11 cellular contexts compared by ENCODE assay signal in the genomic region with DNA sequence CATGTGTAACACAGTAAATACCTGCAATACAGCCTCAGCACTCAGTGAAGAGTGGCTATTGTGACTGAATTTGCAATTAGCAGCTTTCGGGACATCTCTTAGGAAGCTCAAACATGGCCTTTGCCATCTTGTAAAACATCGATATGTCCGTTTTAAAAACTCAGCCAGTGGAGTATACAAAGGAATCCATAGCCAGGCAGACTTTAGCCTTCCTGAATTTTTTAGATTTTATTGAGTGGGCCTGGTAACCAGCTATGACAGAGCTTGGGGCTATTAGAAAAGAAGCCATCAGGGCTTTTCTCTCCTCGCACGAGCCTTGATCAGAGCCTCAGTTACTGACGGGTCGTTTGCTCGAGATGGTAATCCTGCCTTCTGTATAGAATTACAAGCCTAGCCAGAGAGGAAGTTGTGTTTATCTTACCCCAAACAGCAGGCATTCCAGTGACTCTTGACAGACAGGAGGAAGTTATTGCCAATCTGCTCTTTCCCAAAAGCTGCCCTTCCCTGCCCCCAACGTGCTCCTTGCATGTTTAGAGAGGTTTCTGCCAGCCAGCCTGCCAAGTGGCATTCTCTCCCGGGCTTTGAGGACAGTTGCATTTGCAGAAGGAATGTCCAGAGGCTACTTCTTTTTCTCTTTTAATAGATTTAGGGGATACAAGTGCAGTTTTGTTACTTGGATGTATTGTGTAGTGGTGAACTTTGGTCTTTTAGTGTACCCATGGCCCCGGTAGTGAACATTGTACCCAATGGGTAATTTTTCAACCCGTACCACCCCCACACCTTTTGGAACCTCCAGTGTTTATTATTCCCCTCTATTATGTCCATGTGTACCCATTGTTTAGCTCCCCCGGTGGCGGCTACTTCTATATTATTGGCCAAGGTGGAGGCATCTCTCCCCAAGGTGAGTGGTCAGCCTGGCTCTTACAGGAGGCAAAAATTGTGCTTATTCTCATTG. TPM values are rescaled to one million over a fixed set of nuclear protein-coding genes. Genes with fewer than 3 reads are reported as not detected.
DNase-seq lines count a peak whose midpoint lies in the region; ATAC-seq and TF ChIP-seq lines count a peak whose summit lies in the region.
"Had no signal": no experiment of that assay in that cellular context is flagged by ENCODE, and none has a peak within 500 bp of the region (broad histone marks: within the 10 kb centered on the region; RNA-seq: fewer than 3 reads in every experiment).

No MANE protein-coding gene starts in this region.

- H3K79me2 ChIP-seq in SK-N-SH (ENCODE audit: insufficient read depth) (no peaks in the 10 kb centered on the region), trophoblast cell (ENCODE audit: control insufficient read depth, insufficient read depth, low read length, poor library complexity) (no peaks in the 10 kb centered on the region)

- CTCF ChIA-PET in SK-N-SH (lab: Yijun Ruan, JAX): interaction anchor here (0.7 to 3.1 kb wide), 12 partner anchors 8 to 183 kb away, joined by 3 to 14 read pairs (median 4); no protein-coding TSS in a partner anchor

- H3K4me1 Mint-ChIP-seq in natural killer cell treated with Interleukin-12 subunit alpha and Interleukin-12 subunit beta and Interleukin-15 and Interleukin-18, amount 100 ng/mL, for 72 hours (ENCODE audit: low read depth in 2 of 2): peaks cover 12 to 34% of the 10 kb centered on the region in 2 donors

- no peak overlapping the region for H3K27ac Mint-ChIP-seq in natural killer cell treated with Interleukin-12 subunit alpha and Interleukin-12 subunit beta and Interleukin-15 and Interleukin-18, amount 100 ng/mL, for 72 hours

- no peak overlapping the region; the same call in 1 of the 2 replicates for H3K4me2 ChIP-seq in SK-N-SH
- no peak overlapping the region for H3K4me2 ChIP-seq in trophoblast cell (ENCODE audit: low read length)

- no peak overlapping the region for H2BK5ac ChIP-seq in trophoblast cell (ENCODE audit: low read depth, low read length, poor library complexity)

- H4K91ac ChIP-seq in trophoblast cell (ENCODE audit: low read depth, low read length): no peak overlapping the region

- no peak for TF ChIP-seq RAD21 in SK-N-SH (IDR thresholded peaks at IDR 0.05; ENCODE audit: low read length)

- no peak overlapping the region for H4K12ac ChIP-seq in trophoblast cell (ENCODE audit: low read depth, low read length)

- peaks cover 0 to 38% of the 10 kb centered on the region in 2 experiments; a peak in 2 of 4 replicates for H3K4me1 ChIP-seq in SK-N-SH (ENCODE audit: control insufficient read depth in 1 of 2, insufficient read depth in 2 of 2, low read depth in 1 of 2, low read length in 1 of 2)
- peaks cover 33% of the 10 kb centered on the region for H3K4me1 ChIP-seq in cardiac muscle cell (ENCODE audit: low read depth)
- H3K4me1 ChIP-seq in trophoblast cell (ENCODE audit: control insufficient read depth in 1 of 2, insufficient read depth in 2 of 2, low read length in 2 of 2): peaks cover 4% of the 10 kb centered on the region in 2 experiments

- no peaks in the 10 kb centered on the region for H4K20me1 ChIP-seq in SK-N-SH (ENCODE audit: insufficient read depth)

- no peaks in the 10 kb centered on the region for H3K36me3 ChIP-seq in SK-N-SH (replicated peaks in 1 of 2; ENCODE audit: control insufficient read depth in 1 of 2, insufficient read depth in 2 of 2, low read length in 1 of 2)
- H3K36me3 ChIP-seq in cardiac muscle cell: no peaks in the 10 kb centered on the region
- no peaks in the 10 kb centered on the region for H3K36me3 ChIP-seq in trophoblast cell (ENCODE audit: control insufficient read depth in 1 of 2, insufficient read depth in 2 of 2, low read length in 2 of 2)

- H3K27ac ChIP-seq in SK-N-SH (ENCODE audit: low read depth in 2 of 2, low read length in 1 of 2) (peak overlapping the region in 1 of 2 experiments; percentile 71; a peak in 1 of 4 replicates), cardiac muscle cell (peak overlapping the region; percentile 27), trophoblast cell (ENCODE audit: low read depth, low read length) (no peak overlapping the region)

- DNase-seq in H4 (ENCODE audit: low spot score) (peak; percentile 31), SK-N-SH (no peak), cardiac muscle cell (ENCODE audit: low read depth in 1 of 2, low spot score in 1 of 2) (peak in 1 of 2 donors; percentile 38), trophoblast cell (peak in 1 of 2 donors; percentile 2), NCI-H446 treated with DMSO at 0.1 percent for 48 hours (lab: John Stamatoyannopoulos, UW) (no peak)
- DNase-seq in activated T-cell treated with anti-CD3 and anti-CD28 coated beads, Interleukin-2, amount 50 U/mL, for 48 hours: no peak
- DNase-seq in stimulated activated CD4-positive, alpha-beta T cell treated with anti-CD3 and anti-CD28 coated beads, Interleukin-1b, Interleukin-23, amount 100 ng/mL, for 48 hours: no peak
- DNase-seq in natural killer cell treated with Interleukin-12 subunit alpha and Interleukin-12 subunit beta and Interleukin-15 and Interleukin-18, amount 100 ng/mL, for 72 hours (ENCODE audit: low spot score): no peak
- DNase-seq: cortex of kidney, DMS79 treated with DMSO at 0.1 percent for 48 hours, NCI-H1105 treated with DMSO at 0.1 percent for 48 hours had no signal

- POLR2A ChIA-PET in SK-N-SH (lab: Yijun Ruan, JAX): interaction anchor here (0.9 to 1.7 kb wide), 2 partner anchors 9 to 66 kb away, joined by 4 read pairs; no protein-coding TSS in a partner anchor

- no peaks in the 10 kb centered on the region for H3K79me1 ChIP-seq in trophoblast cell (ENCODE audit: low read length)

- no peaks in the 10 kb centered on the region for H3K9me2 ChIP-seq in SK-N-SH

- no peak overlapping the region for H3K23ac ChIP-seq in trophoblast cell (ENCODE audit: low read length)

- no peak for TF ChIP-seq EP300 in SK-N-SH (IDR thresholded peaks at IDR 0.05; ENCODE audit: borderline replicate concordance in 1 of 2, low read depth in 1 of 2, low read length in 1 of 2)

- no peak overlapping the region for H3K14ac ChIP-seq in trophoblast cell (ENCODE audit: low read length)

- H2BK12ac ChIP-seq in trophoblast cell (ENCODE audit: low read length): no peak overlapping the region

- no peak overlapping the region for H3K4me3 Mint-ChIP-seq in natural killer cell treated with Interleukin-12 subunit alpha and Interleukin-12 subunit beta and Interleukin-15 and Interleukin-18, amount 100 ng/mL, for 72 hours

- H3K9me3 ChIP-seq in SK-N-SH (no peaks in the 10 kb centered on the region), cardiac muscle cell (ENCODE audit: low read depth) (no peaks in the 10 kb centered on the region), trophoblast cell (ENCODE audit: insufficient read depth, low read depth, low read length) (no peaks in the 10 kb centered on the region)

- 65% methylated on average over 14 of the region's 14 CpGs for WGBS in SK-N-SH (ENCODE audit: low lambda C conversion rate)
- no CpG with 5 or more reads among the region's 14 CpGs for WGBS in trophoblast cell (ENCODE audit: extremely low coverage, insufficient coverage, insufficient read length)

- TF ChIP-seq CTCF in SK-N-SH (IDR thresholded peaks at IDR 0.05) (no peak), cardiac muscle cell (IDR thresholded peaks at IDR 0.05; ENCODE audit: low read depth, low read length) (peak; percentile 11)

- no peak overlapping the region for H3K4ac ChIP-seq in trophoblast cell (ENCODE audit: low read depth, low read length)

- H3K27me3 Mint-ChIP-seq in natural killer cell treated with Interleukin-12 subunit alpha and Interleukin-12 subunit beta and Interleukin-15 and Interleukin-18, amount 100 ng/mL, for 72 hours: no peaks in the 10 kb centered on the region

- H2AK5ac ChIP-seq in trophoblast cell (ENCODE audit: low read length): no peak overlapping the region

- no peak overlapping the region for H2AFZ ChIP-seq in SK-N-SH (ENCODE audit: low read depth)
- H2AFZ ChIP-seq in trophoblast cell (ENCODE audit: insufficient read depth, low read length, poor library complexity): peak overlapping the region; percentile 48

- no peak overlapping the region for H3K9ac ChIP-seq in SK-N-SH
- no peak overlapping the region for H3K9ac ChIP-seq in trophoblast cell (ENCODE audit: low read length)

- ATAC-seq in natural killer cell treated with Interleukin-12 subunit alpha and Interleukin-12 subunit beta and Interleukin-15 and Interleukin-18, amount 100 ng/mL, for 72 hours: no peak

- H3K36me3 Mint-ChIP-seq in natural killer cell treated with Interleukin-12 subunit alpha and Interleukin-12 subunit beta and Interleukin-15 and Interleukin-18, amount 100 ng/mL, for 72 hours: peaks cover 5% of the 10 kb centered on the region

- H4K8ac ChIP-seq in trophoblast cell (ENCODE audit: low read depth, low read length): no peak overlapping the region

- peaks cover 3% of the 10 kb centered on the region for H3K9me3 Mint-ChIP-seq in natural killer cell treated with Interleukin-12 subunit alpha and Interleukin-12 subunit beta and Interleukin-15 and Interleukin-18, amount 100 ng/mL, for 72 hours

- no peak overlapping the region for H3K4me3 ChIP-seq in SK-N-SH (ENCODE audit: low read depth in 2 of 2, low read length in 1 of 2)
- no peak overlapping the region for H3K4me3 ChIP-seq in cardiac muscle cell
- no peak overlapping the region for H3K4me3 ChIP-seq in trophoblast cell (ENCODE audit: low read depth, low read length)

- H2BK120ac ChIP-seq in trophoblast cell (ENCODE audit: insufficient read depth, low read length, poor library complexity): no peak overlapping the region

- no peak overlapping the region for H3K18ac ChIP-seq in trophoblast cell (ENCODE audit: low read length)

- no peaks in the 10 kb centered on the region for H3K27me3 ChIP-seq in SK-N-SH (ENCODE audit: insufficient read depth)
- H3K27me3 ChIP-seq in cardiac muscle cell: no peaks in the 10 kb centered on the region
- no peaks in the 10 kb centered on the region for H3K27me3 ChIP-seq in trophoblast cell (ENCODE audit: insufficient read depth, low read length)

- no peaks in the 10 kb centered on the region for H3F3A ChIP-seq in SK-N-SH (replicated peaks; ENCODE audit: insufficient read depth)

TF ChIP-seq in SK-N-SH, 30 proteins besides CTCF, POLR2A, EP300 and RAD21 (continues in another document):
- TF ChIP-seq GABPA (IDR thresholded peaks at IDR 0.05; ENCODE audit: low read depth) (no peak), MXI1 (IDR thresholded peaks at IDR 0.05; ENCODE audit: low read depth, low read length) (no peak)

RNA-seq across cellular contexts. Expression of a gene that starts 40.6 kb away (rescaled TPM):
- total RNA-seq in H4 (2014; rRNA removed; shearing (Covaris generic)): 4.6 and 5.8 TPM in 2 replicates
- polyA plus RNA-seq in SK-N-SH (2012; rRNA removed) (5.9 and 8.0 TPM in 2 replicates), cardiac muscle cell (14.4 and 17.6 TPM in 2 replicates)
- 7.1 and 7.3 TPM in 2 replicates for polyA plus RNA-seq in SK-N-SH (2012; cell fraction: cytosol; rRNA removed)
- 6.9 and 14.0 TPM in 2 replicates for polyA plus RNA-seq in SK-N-SH (2012; cell fraction: nucleus; rRNA removed)
- total RNA-seq in cardiac muscle cell: 20.2 and 28.8 TPM in 2 replicates
- polyA plus RNA-seq in trophoblast cell (2013): 1.1 TPM in 2 replicates
- total RNA-seq in natural killer cell treated with Interleukin-12 subunit alpha and Interleukin-12 subunit beta and Interleukin-15 and Interleukin-18, amount 100 ng/mL, for 72 hours: 100 to 1,000 TPM; 119 to 177 TPM
